In the genomic region with DNA sequence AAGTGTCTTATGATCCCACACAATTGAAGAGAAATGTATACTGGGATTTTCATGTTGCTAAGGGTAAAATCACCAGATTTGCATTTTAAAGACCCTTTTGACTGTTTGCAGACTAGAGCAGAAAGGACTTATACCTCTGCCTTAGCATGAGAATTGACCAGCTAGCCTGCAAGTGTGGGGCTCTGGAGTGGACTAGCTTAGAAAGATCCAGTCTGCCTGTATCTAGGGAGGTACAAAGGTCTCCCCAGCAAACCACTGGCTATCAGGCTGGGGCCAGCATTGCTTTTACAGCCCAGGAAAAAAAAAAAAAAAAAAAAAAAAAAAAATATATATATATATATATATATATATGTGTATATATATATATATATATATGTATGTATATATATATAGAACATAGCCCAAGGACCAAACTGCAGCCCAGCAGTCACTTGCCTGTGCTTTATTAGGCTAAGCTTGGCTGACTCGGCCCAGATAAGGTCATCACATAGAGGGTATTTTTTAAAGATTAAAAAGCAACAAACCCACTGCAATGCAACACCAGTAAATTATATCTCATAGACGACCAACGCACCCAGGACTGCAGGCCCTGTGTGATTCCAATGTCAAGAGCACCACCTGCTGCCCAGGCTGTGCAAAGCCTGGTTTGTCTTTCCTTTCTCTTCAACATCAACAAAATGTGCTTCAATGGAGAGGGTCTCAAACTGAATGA, we compare ENCODE assay signal across 9 cellular contexts.
A peak's percentile ranks its signal among the peaks of the same experiment; 100 is the strongest.
DNase-seq lines count a peak whose midpoint lies in the region; ATAC-seq, FAIRE-seq and TF ChIP-seq lines count a peak whose summit lies in the region.
"Had no signal": no experiment of that assay in that cellular context is flagged by ENCODE, and none has a peak within 500 bp of the region (broad histone marks: within the 10 kb centered on the region; RNA-seq: fewer than 3 reads in every experiment).

No MANE protein-coding gene starts in this region.

- no peaks in the 10 kb centered on the region for H3K4me1 Mint-ChIP-seq in CD4-positive, alpha-beta T cell (ENCODE audit: low read depth)
- H3K4me1 Mint-ChIP-seq in mesothelial cell of epicardium = no peaks in the 10 kb centered on the region

- no peaks in the 10 kb centered on the region for H3K4me1 ChIP-seq in tibial nerve

- peak in 1 of 10 experiments; percentile 2 for DNase-seq in CD4-positive, alpha-beta T cell
- DNase-seq in NCI-H2029 treated with DMSO at 0.1 percent for 48 hours (lab: John Stamatoyannopoulos, UW) (peak; percentile 83), T1000 (lab: John Stamatoyannopoulos, UW) (peak; percentile 54), mesothelial cell of epicardium (ENCODE audit: low spot score in 2 of 2, unreplicated experiment in 2 of 2) (peak; percentile 29 to 72), tibial nerve (ENCODE audit: low spot score in 2 of 2) (peak; percentile 22 to 57)

- CTCF ChIA-PET in CD4-positive, alpha-beta T cell (lab: Charles Lee) = interaction anchor here (1.0 kb wide), 1 partner anchor 13 kb away, joined by 3 read pairs; no protein-coding TSS in a partner anchor

- intact Hi-C loops in CD4-positive, alpha-beta T cell (cut with DNase I, micrococcal nuclease) = no loop called here

- POLR2A ChIA-PET in CD4-positive, alpha-beta T cell (lab: Charles Lee) = no interaction called here

- no peak for TF ChIP-seq EP300 in tibial nerve (IDR thresholded peaks at IDR 0.05)

- no peak overlapping the region for H3K4me3 Mint-ChIP-seq in CD4-positive, alpha-beta T cell
- H3K4me3 Mint-ChIP-seq in mesothelial cell of epicardium = no peak overlapping the region

- H3K27ac Mint-ChIP-seq in CD4-positive, alpha-beta T cell = no peak overlapping the region
- H3K27ac Mint-ChIP-seq in mesothelial cell of epicardium = no peak overlapping the region

- no peaks in the 10 kb centered on the region for H3K36me3 Mint-ChIP-seq in CD4-positive, alpha-beta T cell (ENCODE audit: low read depth)
- H3K36me3 Mint-ChIP-seq in mesothelial cell of epicardium = no peaks in the 10 kb centered on the region

- no peaks in the 10 kb centered on the region for H3K27me3 Mint-ChIP-seq in CD4-positive, alpha-beta T cell
- H3K27me3 Mint-ChIP-seq in mesothelial cell of epicardium (ENCODE audit: low read depth) = peaks cover 57% of the 10 kb centered on the region

- 0 to 4% methylated on average over 3 of the region's 3 CpGs for WGBS in tibial nerve, 2 donors

- no peaks in the 10 kb centered on the region for H3K36me3 ChIP-seq in tibial nerve

- no peak overlapping the region for H3K4me3 ChIP-seq in tibial nerve
- H3K4me3 ChIP-seq: SK-N-MC had no signal

- peak; percentile 63 for FAIRE-seq in endometrium (lab: Jason Lieb, UNC)

- no peaks in the 10 kb centered on the region for H3K9me3 ChIP-seq in CD4-positive, alpha-beta T cell (ENCODE audit: control insufficient read depth, low read length)
- H3K9me3 ChIP-seq in tibial nerve = no peaks in the 10 kb centered on the region

- TF ChIP-seq POLR2A in tibial nerve (IDR thresholded peaks at IDR 0.05) = no peak

- H3K27ac ChIP-seq in CD4-positive, alpha-beta T cell (ENCODE audit: low read depth, low read length) = no peak overlapping the region
- H3K27ac ChIP-seq in tibial nerve = no peak overlapping the region
- H3K27ac ChIP-seq: SK-N-MC had no signal

- H3K27me3 ChIP-seq in CD4-positive, alpha-beta T cell (ENCODE audit: control insufficient read depth, insufficient read depth, low read length) = no peaks in the 10 kb centered on the region
- no peaks in the 10 kb centered on the region for H3K27me3 ChIP-seq in tibial nerve

- TF ChIP-seq CTCF in CD4-positive, alpha-beta T cell (IDR thresholded peaks at IDR 0.05) = peak; percentile 20
- TF ChIP-seq CTCF in mesothelial cell of epicardium (IDR thresholded peaks at IDR 0.05; ENCODE audit: unreplicated experiment) (peak; percentile 59), tibial nerve (IDR thresholded peaks at IDR 0.05) (peak; percentile 45 to 68 (median 64))

- no peaks in the 10 kb centered on the region for H3K9me3 Mint-ChIP-seq in CD4-positive, alpha-beta T cell
- no peaks in the 10 kb centered on the region for H3K9me3 Mint-ChIP-seq in mesothelial cell of epicardium

- no peak for ATAC-seq in CD4-positive, alpha-beta T cell (ENCODE audit: poor library complexity)
- peak; percentile 88 for ATAC-seq in GM18909 (IDR thresholded peaks at IDR 0.05; ENCODE audit: poor library complexity, unreplicated experiment)
- peak; percentile 69 for ATAC-seq in HG03045 (IDR thresholded peaks at IDR 0.05; ENCODE audit: unreplicated experiment)
